22 cellular contexts compared by ENCODE assay signal in genomic region chr22:49705631-49706352, GRCh38.
DNase-seq lines count a peak whose midpoint lies in the region; ATAC-seq, FAIRE-seq and TF ChIP-seq lines count a peak whose summit lies in the region.
"Had no signal": no experiment of that assay in that cellular context is flagged by ENCODE, and none has a peak within 500 bp of the region (broad histone marks: within the 10 kb centered on the region; RNA-seq: fewer than 3 reads in every experiment).

No MANE protein-coding gene starts in this region.

- no peak overlapping the region for H3K4me2 ChIP-seq in HepG2 (ENCODE audit: low read depth, low read length)
- H3K4me2 ChIP-seq: neural progenitor cell, SK-N-SH had no signal

- H3K9ac ChIP-seq in HepG2 (ENCODE audit: insufficient read depth, low read depth, low read length) = no peak overlapping the region
- H3K9ac ChIP-seq: neural progenitor cell, SK-N-SH had no signal

- peaks cover 6 to 8% of the 10 kb centered on the region in 2 donors for H3K36me3 Mint-ChIP-seq in CD4-positive, alpha-beta memory T cell
- H3K36me3 Mint-ChIP-seq: neural progenitor cell had no signal

- no peaks in the 10 kb centered on the region for H4K20me1 ChIP-seq in HepG2 (ENCODE audit: insufficient read depth, low read length)

- no peak for TF ChIP-seq RAD21 in HepG2 (CRISPR knock-in tag; IDR thresholded peaks at IDR 0.05)

- no peak overlapping the region for H3K4me3 ChIP-seq in HepG2 (replicated peaks in 1 of 3; ENCODE audit: insufficient read depth in 1 of 3, low read depth in 2 of 3, low read length in 3 of 3)
- no peak overlapping the region for H3K4me3 ChIP-seq in CD4-positive, alpha-beta memory T cell (ENCODE audit: low read length in 2 of 2)
- H3K4me3 ChIP-seq: HAP-1, neural progenitor cell, sigmoid colon had no signal

- FAIRE-seq in HepG2 (lab: Jason Lieb, UNC) = no peak
- FAIRE-seq: urothelium cell line had no signal

- 8% methylated on average over 13 of the region's 23 CpGs for WGBS in HepG2 (ENCODE audit: low lambda C conversion rate)

- peak overlapping the region in 1 of 8 donors; percentile 48 for H3K4me3 Mint-ChIP-seq in CD4-positive, alpha-beta memory T cell
- H3K4me3 Mint-ChIP-seq: central memory CD8-positive, alpha-beta T cell; neural progenitor cell had no signal

- intact Hi-C loops in HepG2 (cut with micrococcal nuclease; ENCODE audit: unreplicated experiment) = no loop called here
- intact Hi-C loops in CD4-positive, alpha-beta memory T cell (cut with micrococcal nuclease) = no loop called here

- peaks cover 0 to 46% (median 28%) of the 10 kb centered on the region in 8 donors for H3K9me3 Mint-ChIP-seq in CD4-positive, alpha-beta memory T cell
- H3K9me3 Mint-ChIP-seq: central memory CD8-positive, alpha-beta T cell had no signal

- no TSS peak for BruUV-seq in HepG2 (replicated peaks; lab: Mats Ljungman, UMichigan)

- peaks cover 5 to 47% of the 10 kb centered on the region in 2 experiments; a peak in 4 of 5 replicates for H3K27me3 ChIP-seq in HepG2 (ENCODE audit: control insufficient read depth in 1 of 2, insufficient read depth in 2 of 2, low read length in 2 of 2)
- no peaks in the 10 kb centered on the region for H3K27me3 ChIP-seq in CD4-positive, alpha-beta memory T cell (ENCODE audit: insufficient read depth, low read length)
- H3K27me3 ChIP-seq: neural progenitor cell had no signal

- TF ChIP-seq EP300 in HepG2 (IDR thresholded peaks at IDR 0.05; ENCODE audit: low read depth in 2 of 2, low read length in 2 of 2) = no peak
- TF ChIP-seq EP300 in HepG2 (CRISPR knock-in tag; IDR thresholded peaks at IDR 0.05; ENCODE audit: borderline replicate concordance) = no peak

- TF ChIP-seq POLR2A in HepG2 (IDR thresholded peaks at IDR 0.05; ENCODE audit: insufficient read depth in 1 of 2, low read depth in 2 of 2, low read length in 2 of 2) = no peak

- no peak for TF ChIP-seq CTCF in HepG2 (CRISPR knock-in tag; IDR thresholded peaks at IDR 0.05)

- peaks cover 36 to 45% of the 10 kb centered on the region in 2 donors for H3K27me3 Mint-ChIP-seq in CD4-positive, alpha-beta memory T cell

- no peak for ATAC-seq in HepG2
- no peak for ATAC-seq in HG03039 (IDR thresholded peaks at IDR 0.05; ENCODE audit: unreplicated experiment)

- H3K27ac ChIP-seq in HepG2 (ENCODE audit: extremely low read length, insufficient read depth, low read length) = no peak overlapping the region
- H3K27ac ChIP-seq in CD4-positive, alpha-beta memory T cell (ENCODE audit: low read depth, low read length) = no peak overlapping the region
- H3K27ac ChIP-seq: neural progenitor cell, sigmoid colon, WERI-Rb-1 had no signal

- CTCF ChIA-PET in HepG2 (lab: Yijun Ruan, JAX; ENCODE audit: low intra/inter-chr PET ratio, low total read pairs) = no interaction called here
- CTCF ChIA-PET in CD4-positive, alpha-beta memory T cell (lab: Charles Lee; ENCODE audit: partially characterized antibody) = no interaction called here

- H3K4me1 Mint-ChIP-seq in CD4-positive, alpha-beta memory T cell = peaks cover 0 to 8% (median 4%) of the 10 kb centered on the region in 4 donors
- H3K4me1 Mint-ChIP-seq: neural progenitor cell had no signal

- in situ Hi-C loops in HepG2 (cut with HindIII; ENCODE audit: extremely low pct_ligation_motif_present, low pct_unique_long_range_greater_than_20kb) = no loop called here

- H2AFZ ChIP-seq in HepG2 (ENCODE audit: low read length) = no peak overlapping the region
- H2AFZ ChIP-seq: neural progenitor cell had no signal

- H3K4me1 ChIP-seq in HepG2 (ENCODE audit: insufficient read depth, low read length) = no peaks in the 10 kb centered on the region
- no peaks in the 10 kb centered on the region for H3K4me1 ChIP-seq in CD4-positive, alpha-beta memory T cell (ENCODE audit: insufficient read depth, low read length)
- H3K4me1 ChIP-seq: HAP-1, neural progenitor cell, sigmoid colon had no signal

- H3K79me2 ChIP-seq in HepG2 (ENCODE audit: insufficient read depth, low read length) = no peaks in the 10 kb centered on the region

- peak; percentile 59 for DNase-seq in activated effector memory CD4-positive, alpha-beta T cell treated with anti-CD3 and anti-CD28 coated beads, Interleukin-2, amount 50 U/mL, for 16 hours
- no peak for DNase-seq in activated effector memory CD4-positive, alpha-beta T cell treated with Interleukin-2 at 50 U/mL for 16 hours
- DNase-seq in CMK (ENCODE audit: low read depth) (peak; percentile 66), RPMI8226 (peak; percentile 47), HepG2 (ENCODE audit: low spot score) (no peak), superior temporal gyrus (ENCODE audit: extremely low spot score) (no peak)
- DNase-seq in CD4-positive, alpha-beta memory T cell = no peak
- DNase-seq: activated naive CD4-positive, alpha-beta T cell treated with Interleukin-2 at 50 U/mL for 16 hours; DMS153; NCI-H1092; NCI-H1930; NCI-H226; NCI-H748 treated with DMSO at 0.1 percent for 48 hours; posterior cingulate gyrus; sigmoid colon; SK-N-SH; WERI-Rb-1 had no signal

- H3K9me3 ChIP-seq in HepG2 (ENCODE audit: low read length) = peaks cover 10% of the 10 kb centered on the region
- H3K9me3 ChIP-seq in CD4-positive, alpha-beta memory T cell (ENCODE audit: control insufficient read depth in 1 of 2, low read length in 2 of 2) = peaks cover 3 to 6% of the 10 kb centered on the region in 2 donors
- H3K9me3 ChIP-seq: SK-N-SH had no signal

- no peak overlapping the region for H3K27ac Mint-ChIP-seq in CD4-positive, alpha-beta memory T cell
- H3K27ac Mint-ChIP-seq: neural progenitor cell had no signal

- no peaks in the 10 kb centered on the region for H3K36me3 ChIP-seq in HepG2 (replicated peaks in 1 of 2; ENCODE audit: control insufficient read depth in 1 of 2, insufficient read depth in 2 of 2, low read length in 2 of 2)
- H3K36me3 ChIP-seq in CD4-positive, alpha-beta memory T cell (ENCODE audit: insufficient read depth, low read length) = no peaks in the 10 kb centered on the region
- H3K36me3 ChIP-seq: HAP-1, neural progenitor cell, sigmoid colon, WERI-Rb-1 had no signal

- POLR2A ChIA-PET in HepG2 (lab: Yijun Ruan, JAX) = no interaction called here
- POLR2A ChIA-PET in CD4-positive, alpha-beta memory T cell (lab: Charles Lee; ENCODE audit: partially characterized antibody) = no interaction called here

TF ChIP-seq in HepG2, 621 proteins besides CTCF, POLR2A, EP300 and RAD21:
- no peak for TF ChIP-seq ZNF552 (CRISPR knock-in tag; IDR thresholded peaks at IDR 0.05; ENCODE audit: borderline replicate concordance)
- TF ChIP-seq NCOA1 (CRISPR knock-in tag; IDR thresholded peaks at IDR 0.05) = no peak
- TF ChIP-seq HOXA5 (CRISPR knock-in tag; IDR thresholded peaks at IDR 0.05) = no peak
- peak; percentile 38 for TF ChIP-seq MNT (IDR thresholded peaks at IDR 0.05)
- peak; percentile 2 for TF ChIP-seq HNRNPLL (IDR thresholded peaks at IDR 0.05; ENCODE audit: low read depth, low read length, poor library complexity, severe bottlenecking)
- no peak for TF ChIP-seq CBFB (CRISPR knock-in tag; IDR thresholded peaks at IDR 0.05)
- no peak for TF ChIP-seq ZNF713 (CRISPR knock-in tag; IDR thresholded peaks at IDR 0.05)

Comparison
In these comparisons a context has a peak if more than half of its experiments do, and no peak if none do; other contexts are left out.
1. DNase-seq: peak in activated effector memory CD4-positive, alpha-beta T cell treated with anti-CD3 and anti-CD28 coated beads, Interleukin-2, amount 50 U/mL, for 16 hours (single experiment), CMK (single experiment) and RPMI8226 (single experiment); none in activated effector memory CD4-positive, alpha-beta T cell treated with Interleukin-2 at 50 U/mL for 16 hours (single experiment), HepG2 (single experiment), superior temporal gyrus (single experiment) and CD4-positive, alpha-beta memory T cell (0 of 5).